Comparison of ENCODE assay signal across 14 cellular contexts in the genomic region with DNA sequence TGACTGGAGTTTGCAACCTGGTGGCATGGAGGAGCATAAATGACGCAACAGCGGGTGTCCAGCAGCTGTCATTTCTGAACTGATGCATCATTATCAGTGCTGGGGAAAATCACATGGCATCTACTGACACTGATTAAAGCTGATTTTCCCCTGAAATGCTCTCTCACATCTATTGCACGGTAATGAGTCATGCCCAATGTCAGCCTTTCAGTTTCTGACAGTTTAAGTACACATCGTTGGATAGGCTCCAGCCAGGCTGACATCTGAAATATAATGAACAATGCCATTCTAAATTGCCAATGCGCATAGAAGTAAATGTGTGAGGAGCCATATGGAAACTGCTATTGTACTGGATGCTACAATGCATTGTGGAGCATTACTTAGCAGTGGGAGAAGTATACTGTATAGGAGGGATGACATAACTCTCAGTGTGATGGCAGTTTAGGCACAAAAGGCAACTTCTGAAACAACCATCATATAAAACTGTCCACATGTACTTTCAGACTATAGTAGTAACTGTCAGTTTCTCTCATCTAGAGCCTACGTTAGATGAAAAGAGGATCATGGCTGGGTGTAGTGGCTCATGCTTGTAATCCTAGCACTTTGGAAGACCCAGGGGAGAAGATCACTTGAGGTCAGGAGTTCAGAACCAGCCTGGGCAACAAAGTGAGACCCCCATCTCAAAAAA.
DNase-seq lines count a peak whose midpoint lies in the region; ATAC-seq lines count a peak whose summit lies in the region.
"Had no signal": no experiment of that assay in that cellular context is flagged by ENCODE, and none has a peak within 500 bp of the region (broad histone marks: within the 10 kb centered on the region; RNA-seq: fewer than 3 reads in every experiment).

No MANE protein-coding gene starts in this region.

- CTCF ChIA-PET in activated CD8-positive, alpha-beta memory T cell treated with anti-CD3 and anti-CD28 coated beads, Interleukin-2, amount 10 ng/mL, durations not matched to agents 7 days and 5 days (lab: Charles Lee), result interaction anchor here (1.3 kb wide), 1 partner anchor 619 kb away, joined by 3 read pairs; no protein-coding TSS in a partner anchor

- no peak overlapping the region for H3K27ac Mint-ChIP-seq in activated CD8-positive, alpha-beta memory T cell treated with anti-CD3 and anti-CD28 coated beads, Interleukin-2, amount 10 ng/mL, durations not matched to agents 7 days and 5 days
- no peak overlapping the region for H3K27ac Mint-ChIP-seq in T-helper 2 cell treated with Interferon-gamma antibody and Interleukin-4, amounts not matched to agents 5 μg/mL and 100 μg/mL, for 36 hours
- H3K27ac Mint-ChIP-seq: nephron progenitor cell; stimulated activated memory B cell treated with anti-CD40 and anti-IgM and Interleukin-4, amounts not matched to agents 10 μg/mL and 1 μg/mL and 100 μg/mL, for 72 hours had no signal

- no peak for DNase-seq in activated CD8-positive, alpha-beta memory T cell treated with anti-CD3 and anti-CD28 coated beads, Interleukin-2, amount 10 ng/mL, durations not matched to agents 7 days and 5 days
- no peak for DNase-seq in activated CD8-positive, alpha-beta memory T cell treated with anti-CD3 and anti-CD28 coated beads, Interleukin-2, amount 50 U/mL, for 4 hours
- peak; percentile 64 for DNase-seq in T-helper 2 cell treated with Interferon-gamma antibody and Interleukin-4, amounts not matched to agents 5 μg/mL and 100 μg/mL, for 36 hours (ENCODE audit: low spot score)
- peak; percentile 8 to 22 for DNase-seq in stimulated activated CD4-positive, alpha-beta T cell treated with anti-CD3 and anti-CD28 coated beads, Interleukin-4, amount 100 ng/mL, for 48 hours (ENCODE audit: low read depth in 2 of 2)
- DNase-seq in sciatic nerve (ENCODE audit: low spot score) (no peak), Ammon's horn (ENCODE audit: low spot score) (no peak), foreskin melanocyte (no peak)
- DNase-seq: glutamatergic neuron, Karpas-422, NCI-H2029, nephron progenitor cell had no signal

- H3K27me3 Mint-ChIP-seq in activated CD8-positive, alpha-beta memory T cell treated with anti-CD3 and anti-CD28 coated beads, Interleukin-2, amount 10 ng/mL, durations not matched to agents 7 days and 5 days, result no peaks in the 10 kb centered on the region
- no peaks in the 10 kb centered on the region for H3K27me3 Mint-ChIP-seq in T-helper 2 cell treated with Interferon-gamma antibody and Interleukin-4, amounts not matched to agents 5 μg/mL and 100 μg/mL, for 36 hours (ENCODE audit: low read depth)

- H3K4me1 Mint-ChIP-seq in activated CD8-positive, alpha-beta memory T cell treated with anti-CD3 and anti-CD28 coated beads, Interleukin-2, amount 10 ng/mL, durations not matched to agents 7 days and 5 days, result peaks cover 6% of the 10 kb centered on the region
- peaks cover 2% of the 10 kb centered on the region for H3K4me1 Mint-ChIP-seq in T-helper 2 cell treated with Interferon-gamma antibody and Interleukin-4, amounts not matched to agents 5 μg/mL and 100 μg/mL, for 36 hours (ENCODE audit: low read depth)
- H3K4me1 Mint-ChIP-seq: nephron progenitor cell; stimulated activated memory B cell treated with anti-CD40 and anti-IgM and Interleukin-4, amounts not matched to agents 10 μg/mL and 1 μg/mL and 100 μg/mL, for 72 hours had no signal

- peaks cover 4% of the 10 kb centered on the region for H3K36me3 Mint-ChIP-seq in activated CD8-positive, alpha-beta memory T cell treated with anti-CD3 and anti-CD28 coated beads, Interleukin-2, amount 10 ng/mL, durations not matched to agents 7 days and 5 days
- peaks cover 4% of the 10 kb centered on the region for H3K36me3 Mint-ChIP-seq in T-helper 2 cell treated with Interferon-gamma antibody and Interleukin-4, amounts not matched to agents 5 μg/mL and 100 μg/mL, for 36 hours (ENCODE audit: low read depth)
- H3K36me3 Mint-ChIP-seq: stimulated activated memory B cell treated with anti-CD40 and anti-IgM and Interleukin-4, amounts not matched to agents 10 μg/mL and 1 μg/mL and 100 μg/mL, for 72 hours had no signal

- peaks cover 2% of the 10 kb centered on the region for H3K9me3 Mint-ChIP-seq in activated CD8-positive, alpha-beta memory T cell treated with anti-CD3 and anti-CD28 coated beads, Interleukin-2, amount 10 ng/mL, durations not matched to agents 7 days and 5 days (ENCODE audit: low read depth)
- peaks cover 28% of the 10 kb centered on the region for H3K9me3 Mint-ChIP-seq in T-helper 2 cell treated with Interferon-gamma antibody and Interleukin-4, amounts not matched to agents 5 μg/mL and 100 μg/mL, for 36 hours

- intact Hi-C loops in sciatic nerve (cut with DNase I), result no loop called here

- H3K4me3 Mint-ChIP-seq in activated CD8-positive, alpha-beta memory T cell treated with anti-CD3 and anti-CD28 coated beads, Interleukin-2, amount 10 ng/mL, durations not matched to agents 7 days and 5 days, result no peak overlapping the region
- no peak overlapping the region for H3K4me3 Mint-ChIP-seq in T-helper 2 cell treated with Interferon-gamma antibody and Interleukin-4, amounts not matched to agents 5 μg/mL and 100 μg/mL, for 36 hours
- H3K4me3 Mint-ChIP-seq: nephron progenitor cell; stimulated activated memory B cell treated with anti-CD40 and anti-IgM and Interleukin-4, amounts not matched to agents 10 μg/mL and 1 μg/mL and 100 μg/mL, for 72 hours had no signal

- peak; percentile 53 for ATAC-seq in activated CD8-positive, alpha-beta memory T cell treated with anti-CD3 and anti-CD28 coated beads, Interleukin-2, amount 10 ng/mL, durations not matched to agents 7 days and 5 days
- ATAC-seq in HG03196 (IDR thresholded peaks at IDR 0.05; ENCODE audit: unreplicated experiment) (peak; percentile 63), sciatic nerve (no peak)
- ATAC-seq: left lobe of liver; stimulated activated memory B cell treated with anti-CD40 and anti-IgM and Interleukin-4, amounts not matched to agents 10 μg/mL and 1 μg/mL and 100 μg/mL, for 72 hours had no signal

Comparison
In these comparisons a context has a peak if more than half of its experiments do, and no peak if none do; other contexts are left out.
1. DNase-seq: peak in T-helper 2 cell treated with Interferon-gamma antibody and Interleukin-4, amounts not matched to agents 5 μg/mL and 100 μg/mL, for 36 hours (single experiment) and stimulated activated CD4-positive, alpha-beta T cell treated with anti-CD3 and anti-CD28 coated beads, Interleukin-4, amount 100 ng/mL, for 48 hours (2 of 2); none in activated CD8-positive, alpha-beta memory T cell treated with anti-CD3 and anti-CD28 coated beads, Interleukin-2, amount 10 ng/mL, durations not matched to agents 7 days and 5 days (single experiment), activated CD8-positive, alpha-beta memory T cell treated with anti-CD3 and anti-CD28 coated beads, Interleukin-2, amount 50 U/mL, for 4 hours (single experiment), sciatic nerve (single experiment), Ammon's horn (single experiment) and foreskin melanocyte (single experiment).